In genomic region chr2:18762667-18763066, GRCh38 we compare ENCODE assay signal across 26 cellular contexts.
A peak's percentile ranks its signal among the peaks of the same experiment; 100 is the strongest.
DNase-seq lines count a peak whose midpoint lies in the region; ATAC-seq, FAIRE-seq and TF ChIP-seq lines count a peak whose summit lies in the region.
"Had no signal": no experiment of that assay in that cellular context is flagged by ENCODE, and none has a peak within 500 bp of the region (broad histone marks: within the 10 kb centered on the region; RNA-seq: fewer than 3 reads in every experiment).

No MANE protein-coding gene starts in this region.

- H3K4me3 ChIP-seq in HepG2 (replicated peaks in 1 of 3; ENCODE audit: insufficient read depth in 1 of 3, low read depth in 2 of 3, low read length in 3 of 3), result no peak overlapping the region
- H3K4me3 ChIP-seq in right lobe of liver, result no peak overlapping the region
- H3K4me3 ChIP-seq: dorsolateral prefrontal cortex, left ventricle myocardium inferior, ovary, upper lobe of left lung had no signal

- BruUV-seq in HepG2 (replicated peaks; lab: Mats Ljungman, UMichigan), result no TSS peak

- intact Hi-C loops in HepG2 (cut with micrococcal nuclease; ENCODE audit: unreplicated experiment) (no loop called here), right lobe of liver (cut with DNase I) (no loop called here)

- POLR2A ChIA-PET in HepG2 (lab: Yijun Ruan, JAX), result no interaction called here

- FAIRE-seq in HepG2 (lab: Jason Lieb, UNC), result no peak
- FAIRE-seq: TTC549 had no signal

- peaks cover 9% of the 10 kb centered on the region for H3K9me3 ChIP-seq in HepG2 (ENCODE audit: low read length)
- H3K9me3 ChIP-seq in right lobe of liver, result no peaks in the 10 kb centered on the region
- H3K9me3 ChIP-seq: ovary had no signal

- H3K27me3 ChIP-seq in HepG2 (ENCODE audit: control insufficient read depth in 1 of 2, insufficient read depth in 2 of 2, low read length in 2 of 2) (no peaks in the 10 kb centered on the region), right lobe of liver (no peaks in the 10 kb centered on the region)
- H3K27me3 ChIP-seq: dorsolateral prefrontal cortex, ovary, upper lobe of left lung had no signal

- H3K79me2 ChIP-seq in HepG2 (ENCODE audit: insufficient read depth, low read length), result no peaks in the 10 kb centered on the region

- TF ChIP-seq CTCF in HepG2 (CRISPR knock-in tag; IDR thresholded peaks at IDR 0.05) (no peak), right lobe of liver (IDR thresholded peaks at IDR 0.05) (no peak), VCaP (conservative IDR thresholded peaks at IDR 0.05) (no peak)

- H3K4me1 ChIP-seq in HepG2 (ENCODE audit: insufficient read depth, low read length) (0 out of 2 replicates have a peak, but pooled peaks cover 4% of the 10 kb centered on the region), right lobe of liver (no peaks in the 10 kb centered on the region)

- in situ Hi-C loops in HepG2 (cut with HindIII; ENCODE audit: extremely low pct_ligation_motif_present, low pct_unique_long_range_greater_than_20kb), result no loop called here

- CTCF ChIA-PET in HepG2 (lab: Yijun Ruan, JAX; ENCODE audit: low intra/inter-chr PET ratio, low total read pairs), result no interaction called here

- H4K20me1 ChIP-seq in HepG2 (ENCODE audit: insufficient read depth, low read length), result no peaks in the 10 kb centered on the region

- no peak for TF ChIP-seq POLR2A in HepG2 (IDR thresholded peaks at IDR 0.05; ENCODE audit: insufficient read depth in 1 of 2, low read depth in 2 of 2, low read length in 2 of 2)
- TF ChIP-seq POLR2A in right lobe of liver (IDR thresholded peaks at IDR 0.05), result no peak

- DNase-seq in HepG2 (ENCODE audit: low spot score) (peak; percentile 7), right lobe of liver (no peak), foreskin melanocyte (peak; percentile 23), midbrain (lab: John Stamatoyannopoulos, UW) (no peak), HPDE6-E6E7 (ENCODE audit: extremely low spot score) (no peak)
- DNase-seq: ACHN; activated CD4-positive, alpha-beta memory T cell treated with anti-CD3 and anti-CD28 coated beads, Interleukin-2, amount 10 ng/mL, durations not matched to agents 7 days and 5 days; activated CD8-positive, alpha-beta memory T cell treated with anti-CD3 and anti-CD28 coated beads, Interleukin-2, amount 50 U/mL, for 48 hours; aorta; DND-41; dorsolateral prefrontal cortex; Kasumi-1; left ventricle myocardium inferior; MV-4-11; natural killer cell; NCI-H1694; ovary; stimulated activated CD4-positive, alpha-beta T cell treated with anti-CD3 and anti-CD28 coated beads, Interleukin-12 subunit alpha, Interleukin-12 subunit beta, amount 100 ng/mL, for 4 hours; stimulated activated naive B cell treated with anti-CD40 and anti-IgM and Interleukin-4, amounts not matched to agents 10 μg/mL and 1 μg/mL and 100 μg/mL, for 72 hours; upper lobe of left lung had no signal

- TF ChIP-seq RAD21 in HepG2 (CRISPR knock-in tag; IDR thresholded peaks at IDR 0.05), result no peak

- no peak overlapping the region for H3K27ac ChIP-seq in HepG2 (ENCODE audit: extremely low read length, insufficient read depth, low read length)
- no peak overlapping the region for H3K27ac ChIP-seq in right lobe of liver
- peak overlapping the region; percentile 21; the same call in 1 of the 2 replicates for H3K27ac ChIP-seq in VCaP
- H3K27ac ChIP-seq: dorsolateral prefrontal cortex, left ventricle myocardium inferior, ovary, upper lobe of left lung had no signal

- H3K36me3 ChIP-seq in HepG2 (replicated peaks in 1 of 2; ENCODE audit: control insufficient read depth in 1 of 2, insufficient read depth in 2 of 2, low read length in 2 of 2) (no peaks in the 10 kb centered on the region), right lobe of liver (no peaks in the 10 kb centered on the region)
- H3K36me3 ChIP-seq: left ventricle myocardium inferior, ovary, upper lobe of left lung had no signal

- H3K4me2 ChIP-seq in HepG2 (ENCODE audit: low read depth, low read length), result no peak overlapping the region

- H2AFZ ChIP-seq in HepG2 (ENCODE audit: low read length), result no peak overlapping the region

- H3K9ac ChIP-seq in HepG2 (ENCODE audit: insufficient read depth, low read depth, low read length), result no peak overlapping the region

- no peak for TF ChIP-seq EP300 in HepG2 (IDR thresholded peaks at IDR 0.05; ENCODE audit: low read depth in 2 of 2, low read length in 2 of 2)
- no peak for TF ChIP-seq EP300 in HepG2 (CRISPR knock-in tag; IDR thresholded peaks at IDR 0.05; ENCODE audit: borderline replicate concordance)

- ATAC-seq in HepG2, result no peak
- ATAC-seq in right lobe of liver, result no peak
- no peak for ATAC-seq in HG03025 (IDR thresholded peaks at IDR 0.05; ENCODE audit: low FRiP score, unreplicated experiment)
- no peak for ATAC-seq in GM18511 (IDR thresholded peaks at IDR 0.05; ENCODE audit: unreplicated experiment)
- ATAC-seq: activated CD4-positive, CD25-positive, alpha-beta regulatory T cell treated with anti-CD3 and anti-CD28 coated beads, Interleukin-2, amount 50 U/mL, for 24 hours; activated T-helper 17 cell treated with anti-CD3 and anti-CD28 coated beads, Interleukin-2, amount 50 U/mL, for 72 hours; natural killer cell; stimulated activated naive B cell treated with anti-CD40 and anti-IgM and Interleukin-4, amounts not matched to agents 10 μg/mL and 1 μg/mL and 100 μg/mL, for 72 hours had no signal

- 10% methylated on average over 1 of the region's 1 CpG for WGBS in HepG2 (ENCODE audit: low lambda C conversion rate)
- WGBS in right lobe of liver (ENCODE audit: insufficient coverage, low coverage, low lambda C conversion rate, missing lambda C conversion rate), result 46% methylated on average over 1 of the region's 1 CpG

TF ChIP-seq in HepG2, 621 proteins besides CTCF, POLR2A, EP300 and RAD21 (continues in another document):
- no peak for TF ChIP-seq ZFP91 (CRISPR knock-in tag; IDR thresholded peaks at IDR 0.05; ENCODE audit: borderline replicate concordance)
- no peak for TF ChIP-seq ZFP37 (CRISPR knock-in tag; IDR thresholded peaks at IDR 0.05; ENCODE audit: borderline replicate concordance)
- TF ChIP-seq ZNF124 (CRISPR knock-in tag; IDR thresholded peaks at IDR 0.05), result no peak
- no peak for TF ChIP-seq NCOA2 (CRISPR knock-in tag; IDR thresholded peaks at IDR 0.05)
- no peak for TF ChIP-seq JUN (CRISPR knock-in tag; IDR thresholded peaks at IDR 0.05)
- no peak for TF ChIP-seq ZFP1 (CRISPR knock-in tag; IDR thresholded peaks at IDR 0.05)
- TF ChIP-seq HMG20B (CRISPR knock-in tag; conservative IDR thresholded peaks at IDR 0.05), result no peak
- no peak for TF ChIP-seq CHD2 (IDR thresholded peaks at IDR 0.05; ENCODE audit: low read depth, low read length)
- no peak for TF ChIP-seq ZNF432 (CRISPR knock-in tag; IDR thresholded peaks at IDR 0.05; ENCODE audit: borderline replicate concordance)
- TF ChIP-seq ZNF274 (CRISPR knock-in tag; IDR thresholded peaks at IDR 0.05), result no peak
- no peak for TF ChIP-seq ONECUT2 (CRISPR knock-in tag; IDR thresholded peaks at IDR 0.05)
- no peak for TF ChIP-seq ZNF660 (CRISPR knock-in tag; IDR thresholded peaks at IDR 0.05; ENCODE audit: borderline replicate concordance, low read depth)
- peak; percentile 57; the same call in 1 of the 2 replicates for TF ChIP-seq RERE (CRISPR knock-in tag; IDR thresholded peaks at IDR 0.05; ENCODE audit: low read depth)
- no peak for TF ChIP-seq SP5 (CRISPR knock-in tag; IDR thresholded peaks at IDR 0.05; ENCODE audit: borderline replicate concordance, low read depth)

Comparison
In these comparisons a context has a peak if more than half of its experiments do, and no peak if none do; other contexts are left out.
1. DNase-seq: peak in HepG2 (single experiment) and foreskin melanocyte (single experiment); none in right lobe of liver (0 of 3), midbrain (single experiment) and HPDE6-E6E7 (single experiment).